ENCODE assay signal across 18 cellular contexts in genomic region chr5:144711172-144711571, GRCh38.
"Had no signal": no experiment of that assay in that cellular context is flagged by ENCODE, and none has a peak within 500 bp of the region (broad histone marks: within the 10 kb centered on the region; RNA-seq: fewer than 3 reads in every experiment).

No MANE protein-coding gene starts in this region.

- DNase-seq: activated CD4-positive, alpha-beta T cell treated with anti-CD3 and anti-CD28 coated beads, Interleukin-2, amount 10 ng/mL, durations not matched to agents 24 days and 14 days; activated CD8-positive, alpha-beta T cell treated with anti-CD3 and anti-CD28 coated beads for 36 hours; activated naive CD4-positive, alpha-beta T cell; activated naive CD8-positive, alpha-beta T cell treated with anti-CD3 and anti-CD28 coated beads, Interleukin-2, amount 10 ng/mL, durations not matched to agents 7 days and 5 days; activated T-cell treated with anti-CD3 and anti-CD28 coated beads, Interleukin-2, amount 50 U/mL, for 1 hour; body of pancreas; effector memory CD8-positive, alpha-beta T cell; esophagus squamous epithelium; heart right ventricle; immature natural killer cell; left ventricle myocardium superior; stimulated activated CD4-positive, alpha-beta T cell treated with anti-CD3 and anti-CD28 coated beads, Interleukin-2, amount 100 ng/mL, for 24 hours; stomach; T-helper 9 cell; trophoblast cell had no signal

- H3K27ac ChIP-seq: body of pancreas, esophagus squamous epithelium, heart right ventricle, prostate gland, right atrium auricular region, stomach had no signal

- ATAC-seq: activated CD8-positive, alpha-beta T cell treated with anti-CD3 and anti-CD28 coated beads for 36 hours; activated T-helper 17 cell treated with anti-CD3 and anti-CD28 coated beads, Interleukin-2, amount 50 U/mL, for 72 hours; body of pancreas; effector memory CD8-positive, alpha-beta T cell; heart right ventricle; left ventricle myocardium superior had no signal

- H3K4me3 ChIP-seq: body of pancreas, esophagus squamous epithelium, heart right ventricle, prostate gland, right atrium auricular region, stomach had no signal

- H3K27ac Mint-ChIP-seq: activated CD4-positive, alpha-beta T cell treated with anti-CD3 and anti-CD28 coated beads, Interleukin-2, amount 10 ng/mL, durations not matched to agents 24 days and 14 days; activated CD8-positive, alpha-beta T cell treated with anti-CD3 and anti-CD28 coated beads for 36 hours; activated naive CD8-positive, alpha-beta T cell treated with anti-CD3 and anti-CD28 coated beads, Interleukin-2, amount 10 ng/mL, durations not matched to agents 7 days and 5 days; activated T-helper 17 cell treated with anti-CD3 and anti-CD28 coated beads, Interleukin-2, amount 50 U/mL, for 72 hours; effector memory CD8-positive, alpha-beta T cell had no signal

- H3K4me1 Mint-ChIP-seq: activated CD4-positive, alpha-beta T cell treated with anti-CD3 and anti-CD28 coated beads, Interleukin-2, amount 10 ng/mL, durations not matched to agents 24 days and 14 days; activated naive CD8-positive, alpha-beta T cell treated with anti-CD3 and anti-CD28 coated beads, Interleukin-2, amount 10 ng/mL, durations not matched to agents 7 days and 5 days; activated T-helper 17 cell treated with anti-CD3 and anti-CD28 coated beads, Interleukin-2, amount 50 U/mL, for 72 hours; immature natural killer cell had no signal

- H3K36me3 ChIP-seq: esophagus squamous epithelium, heart right ventricle, prostate gland, right atrium auricular region, stomach had no signal

- H3K27me3 Mint-ChIP-seq: activated CD4-positive, alpha-beta T cell treated with anti-CD3 and anti-CD28 coated beads, Interleukin-2, amount 10 ng/mL, durations not matched to agents 24 days and 14 days; activated CD8-positive, alpha-beta T cell treated with anti-CD3 and anti-CD28 coated beads for 36 hours; activated naive CD8-positive, alpha-beta T cell treated with anti-CD3 and anti-CD28 coated beads, Interleukin-2, amount 10 ng/mL, durations not matched to agents 7 days and 5 days; activated T-helper 17 cell treated with anti-CD3 and anti-CD28 coated beads, Interleukin-2, amount 50 U/mL, for 72 hours; effector memory CD8-positive, alpha-beta T cell had no signal

- H3K27me3 ChIP-seq: body of pancreas, esophagus squamous epithelium, heart right ventricle, right atrium auricular region, stomach had no signal

- H3K36me3 Mint-ChIP-seq: activated naive CD8-positive, alpha-beta T cell treated with anti-CD3 and anti-CD28 coated beads, Interleukin-2, amount 10 ng/mL, durations not matched to agents 7 days and 5 days; immature natural killer cell had no signal

- H3K4me3 Mint-ChIP-seq: activated CD4-positive, alpha-beta T cell treated with anti-CD3 and anti-CD28 coated beads, Interleukin-2, amount 10 ng/mL, durations not matched to agents 24 days and 14 days; activated CD8-positive, alpha-beta T cell treated with anti-CD3 and anti-CD28 coated beads for 36 hours; activated naive CD8-positive, alpha-beta T cell treated with anti-CD3 and anti-CD28 coated beads, Interleukin-2, amount 10 ng/mL, durations not matched to agents 7 days and 5 days; activated T-helper 17 cell treated with anti-CD3 and anti-CD28 coated beads, Interleukin-2, amount 50 U/mL, for 72 hours; effector memory CD8-positive, alpha-beta T cell; immature natural killer cell had no signal

- H3K4me1 ChIP-seq: body of pancreas, esophagus squamous epithelium, heart right ventricle, prostate gland, right atrium auricular region, stomach had no signal

- H3K9me3 ChIP-seq: body of pancreas, esophagus squamous epithelium, prostate gland, right atrium auricular region had no signal
